Comparison of ENCODE assay signal across 1 cellular context in the genomic region with DNA sequence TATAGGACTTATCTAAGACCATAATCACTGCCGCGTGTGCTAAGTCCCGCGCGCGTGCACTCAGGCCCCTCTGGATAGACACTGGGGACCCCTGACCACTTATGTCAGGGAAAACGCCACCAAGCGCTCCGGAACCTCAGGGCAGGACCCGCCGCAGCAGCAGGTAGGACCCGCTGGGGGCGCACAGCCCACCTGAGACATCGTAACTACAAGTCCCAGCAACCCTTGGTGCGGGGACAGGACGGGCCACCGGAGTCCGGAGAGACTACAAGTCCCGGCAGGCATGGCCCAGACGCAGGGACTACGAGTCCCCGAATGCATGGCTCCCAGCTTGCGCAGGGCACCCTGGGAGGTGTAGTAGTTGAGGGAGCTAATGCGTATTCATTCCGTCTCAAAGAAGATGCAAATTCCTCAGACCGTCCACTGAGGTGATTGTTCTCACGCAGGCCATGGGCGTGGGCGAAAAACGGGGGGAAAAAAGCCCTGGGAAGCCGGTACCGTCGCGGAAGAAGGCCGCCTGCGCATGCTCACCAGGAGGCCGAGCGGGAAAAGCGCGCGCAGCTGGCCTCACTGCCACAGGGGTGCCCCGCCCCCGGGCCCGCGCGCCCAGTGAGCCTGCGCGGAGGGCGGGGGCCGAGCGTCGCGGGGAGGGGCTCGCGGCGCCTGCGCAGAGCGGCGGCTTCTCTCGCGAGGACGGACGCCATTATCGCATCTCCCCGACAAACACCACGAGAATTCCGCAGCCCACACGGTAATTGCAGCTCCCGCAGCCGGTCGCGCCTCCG.
A peak's percentile ranks its signal among the peaks of the same experiment; 100 is the strongest.
TF ChIP-seq lines count a peak whose summit lies in the region.

A gene with protein sequence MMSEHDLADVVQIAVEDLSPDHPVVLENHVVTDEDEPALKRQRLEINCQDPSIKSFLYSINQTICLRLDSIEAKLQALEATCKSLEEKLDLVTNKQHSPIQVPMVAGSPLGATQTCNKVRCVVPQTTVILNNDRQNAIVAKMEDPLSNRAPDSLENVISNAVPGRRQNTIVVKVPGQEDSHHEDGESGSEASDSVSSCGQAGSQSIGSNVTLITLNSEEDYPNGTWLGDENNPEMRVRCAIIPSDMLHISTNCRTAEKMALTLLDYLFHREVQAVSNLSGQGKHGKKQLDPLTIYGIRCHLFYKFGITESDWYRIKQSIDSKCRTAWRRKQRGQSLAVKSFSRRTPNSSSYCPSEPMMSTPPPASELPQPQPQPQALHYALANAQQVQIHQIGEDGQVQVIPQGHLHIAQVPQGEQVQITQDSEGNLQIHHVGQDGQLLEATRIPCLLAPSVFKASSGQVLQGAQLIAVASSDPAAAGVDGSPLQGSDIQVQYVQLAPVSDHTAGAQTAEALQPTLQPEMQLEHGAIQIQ (plus strand): TSS at position 670 of the 785 bp plus-strand sequence. CDS start 23,682 bp downstream, outside the sequence.

TF ChIP-seq in HepG2, 621 proteins besides CTCF, POLR2A, EP300 and RAD21 (continued from another document):
- TF ChIP-seq, protein P1, sequence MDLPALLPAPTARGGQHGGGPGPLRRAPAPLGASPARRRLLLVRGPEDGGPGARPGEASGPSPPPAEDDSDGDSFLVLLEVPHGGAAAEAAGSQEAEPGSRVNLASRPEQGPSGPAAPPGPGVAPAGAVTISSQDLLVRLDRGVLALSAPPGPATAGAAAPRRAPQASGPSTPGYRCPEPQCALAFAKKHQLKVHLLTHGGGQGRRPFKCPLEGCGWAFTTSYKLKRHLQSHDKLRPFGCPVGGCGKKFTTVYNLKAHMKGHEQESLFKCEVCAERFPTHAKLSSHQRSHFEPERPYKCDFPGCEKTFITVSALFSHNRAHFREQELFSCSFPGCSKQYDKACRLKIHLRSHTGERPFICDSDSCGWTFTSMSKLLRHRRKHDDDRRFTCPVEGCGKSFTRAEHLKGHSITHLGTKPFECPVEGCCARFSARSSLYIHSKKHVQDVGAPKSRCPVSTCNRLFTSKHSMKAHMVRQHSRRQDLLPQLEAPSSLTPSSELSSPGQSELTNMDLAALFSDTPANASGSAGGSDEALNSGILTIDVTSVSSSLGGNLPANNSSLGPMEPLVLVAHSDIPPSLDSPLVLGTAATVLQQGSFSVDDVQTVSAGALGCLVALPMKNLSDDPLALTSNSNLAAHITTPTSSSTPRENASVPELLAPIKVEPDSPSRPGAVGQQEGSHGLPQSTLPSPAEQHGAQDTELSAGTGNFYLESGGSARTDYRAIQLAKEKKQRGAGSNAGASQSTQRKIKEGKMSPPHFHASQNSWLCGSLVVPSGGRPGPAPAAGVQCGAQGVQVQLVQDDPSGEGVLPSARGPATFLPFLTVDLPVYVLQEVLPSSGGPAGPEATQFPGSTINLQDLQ (CRISPR knock-in tag; IDR thresholded peaks at IDR 0.05): 0 out of 2 replicates have a peak, but pooled peaks have one; percentile 18
- TF ChIP-seq ARNT2 (CRISPR knock-in tag; IDR thresholded peaks at IDR 0.05; ENCODE audit: low read depth) (peak; percentile 86), HMG20B (CRISPR knock-in tag; conservative IDR thresholded peaks at IDR 0.05) (peak; percentile 50; the same call in 1 of the 2 replicates), FOXK2 (IDR thresholded peaks at IDR 0.05) (peak; percentile 20; the same call in 1 of the 2 replicates), ZNF274 (CRISPR knock-in tag; IDR thresholded peaks at IDR 0.05) (peak; percentile 85), PHB2 (IDR thresholded peaks at IDR 0.05; ENCODE audit: partially characterized antibody) (no peak), ZNF75D (CRISPR knock-in tag; IDR thresholded peaks at IDR 0.05; ENCODE audit: borderline replicate concordance) (no peak), HNRNPUL1 (IDR thresholded peaks at IDR 0.05; ENCODE audit: low read depth, low read length) (no peak), ZNF772 (CRISPR knock-in tag; IDR thresholded peaks at IDR 0.05) (peak; percentile 78; the same call in 1 of the 2 replicates)
- TF ChIP-seq, protein P2, sequence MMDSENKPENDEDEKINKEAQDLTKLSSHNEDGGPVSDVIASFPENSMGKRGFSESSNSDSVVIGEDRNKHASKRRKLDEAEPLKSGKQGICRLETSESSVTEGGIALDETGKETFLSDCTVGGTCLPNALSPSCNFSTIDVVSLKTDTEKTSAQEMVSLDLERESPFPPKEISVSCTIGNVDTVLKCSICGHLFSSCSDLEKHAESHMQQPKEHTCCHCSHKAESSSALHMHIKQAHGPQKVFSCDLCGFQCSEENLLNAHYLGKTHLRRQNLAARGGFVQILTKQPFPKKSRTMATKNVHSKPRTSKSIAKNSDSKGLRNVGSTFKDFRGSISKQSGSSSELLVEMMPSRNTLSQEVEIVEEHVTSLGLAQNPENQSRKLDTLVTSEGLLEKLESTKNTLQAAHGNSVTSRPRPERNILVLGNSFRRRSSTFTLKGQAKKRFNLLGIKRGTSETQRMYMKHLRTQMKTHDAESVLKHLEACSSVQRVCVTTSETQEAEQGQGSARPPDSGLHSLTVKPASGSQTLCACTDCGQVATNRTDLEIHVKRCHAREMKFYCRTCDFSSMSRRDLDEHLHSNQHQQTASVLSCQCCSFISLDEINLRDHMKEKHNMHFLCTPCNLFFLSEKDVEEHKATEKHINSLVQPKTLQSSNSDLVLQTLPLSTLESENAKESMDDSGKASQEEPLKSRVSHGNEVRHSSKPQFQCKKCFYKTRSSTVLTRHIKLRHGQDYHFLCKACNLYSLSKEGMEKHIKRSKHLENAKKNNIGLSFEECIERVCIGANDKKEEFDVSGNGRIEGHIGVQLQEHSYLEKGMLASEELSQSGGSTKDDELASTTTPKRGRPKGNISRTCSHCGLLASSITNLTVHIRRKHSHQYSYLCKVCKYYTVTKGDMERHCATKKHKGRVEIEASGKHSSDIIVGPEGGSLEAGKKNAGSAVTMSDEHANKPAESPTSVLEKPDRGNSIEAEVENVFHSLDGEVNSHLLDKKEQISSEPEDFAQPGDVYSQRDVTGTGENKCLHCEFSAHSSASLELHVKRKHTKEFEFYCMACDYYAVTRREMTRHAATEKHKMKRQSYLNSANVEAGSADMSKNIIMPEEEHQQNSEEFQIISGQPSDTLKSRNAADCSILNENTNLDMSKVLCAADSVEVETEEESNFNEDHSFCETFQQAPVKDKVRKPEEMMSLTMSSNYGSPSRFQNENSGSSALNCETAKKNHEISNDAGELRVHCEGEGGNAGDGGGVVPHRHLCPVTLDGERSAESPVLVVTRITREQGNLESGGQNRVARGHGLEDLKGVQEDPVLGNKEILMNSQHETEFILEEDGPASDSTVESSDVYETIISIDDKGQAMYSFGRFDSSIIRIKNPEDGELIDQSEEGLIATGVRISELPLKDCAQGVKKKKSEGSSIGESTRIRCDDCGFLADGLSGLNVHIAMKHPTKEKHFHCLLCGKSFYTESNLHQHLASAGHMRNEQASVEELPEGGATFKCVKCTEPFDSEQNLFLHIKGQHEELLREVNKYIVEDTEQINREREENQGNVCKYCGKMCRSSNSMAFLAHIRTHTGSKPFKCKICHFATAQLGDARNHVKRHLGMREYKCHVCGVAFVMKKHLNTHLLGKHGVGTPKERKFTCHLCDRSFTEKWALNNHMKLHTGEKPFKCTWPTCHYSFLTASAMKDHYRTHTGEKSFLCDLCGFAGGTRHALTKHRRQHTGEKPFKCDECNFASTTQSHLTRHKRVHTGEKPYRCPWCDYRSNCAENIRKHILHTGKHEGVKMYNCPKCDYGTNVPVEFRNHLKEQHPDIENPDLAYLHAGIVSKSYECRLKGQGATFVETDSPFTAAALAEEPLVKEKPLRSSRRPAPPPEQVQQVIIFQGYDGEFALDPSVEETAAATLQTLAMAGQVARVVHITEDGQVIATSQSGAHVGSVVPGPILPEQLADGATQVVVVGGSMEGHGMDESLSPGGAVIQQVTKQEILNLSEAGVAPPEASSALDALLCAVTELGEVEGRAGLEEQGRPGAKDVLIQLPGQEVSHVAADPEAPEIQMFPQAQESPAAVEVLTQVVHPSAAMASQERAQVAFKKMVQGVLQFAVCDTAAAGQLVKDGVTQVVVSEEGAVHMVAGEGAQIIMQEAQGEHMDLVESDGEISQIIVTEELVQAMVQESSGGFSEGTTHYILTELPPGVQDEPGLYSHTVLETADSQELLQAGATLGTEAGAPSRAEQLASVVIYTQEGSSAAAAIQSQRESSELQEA (CRISPR knock-in tag; IDR thresholded peaks at IDR 0.05; ENCODE audit: not compliant biosample characterization): peak; percentile 69
- TF ChIP-seq, protein P3, sequence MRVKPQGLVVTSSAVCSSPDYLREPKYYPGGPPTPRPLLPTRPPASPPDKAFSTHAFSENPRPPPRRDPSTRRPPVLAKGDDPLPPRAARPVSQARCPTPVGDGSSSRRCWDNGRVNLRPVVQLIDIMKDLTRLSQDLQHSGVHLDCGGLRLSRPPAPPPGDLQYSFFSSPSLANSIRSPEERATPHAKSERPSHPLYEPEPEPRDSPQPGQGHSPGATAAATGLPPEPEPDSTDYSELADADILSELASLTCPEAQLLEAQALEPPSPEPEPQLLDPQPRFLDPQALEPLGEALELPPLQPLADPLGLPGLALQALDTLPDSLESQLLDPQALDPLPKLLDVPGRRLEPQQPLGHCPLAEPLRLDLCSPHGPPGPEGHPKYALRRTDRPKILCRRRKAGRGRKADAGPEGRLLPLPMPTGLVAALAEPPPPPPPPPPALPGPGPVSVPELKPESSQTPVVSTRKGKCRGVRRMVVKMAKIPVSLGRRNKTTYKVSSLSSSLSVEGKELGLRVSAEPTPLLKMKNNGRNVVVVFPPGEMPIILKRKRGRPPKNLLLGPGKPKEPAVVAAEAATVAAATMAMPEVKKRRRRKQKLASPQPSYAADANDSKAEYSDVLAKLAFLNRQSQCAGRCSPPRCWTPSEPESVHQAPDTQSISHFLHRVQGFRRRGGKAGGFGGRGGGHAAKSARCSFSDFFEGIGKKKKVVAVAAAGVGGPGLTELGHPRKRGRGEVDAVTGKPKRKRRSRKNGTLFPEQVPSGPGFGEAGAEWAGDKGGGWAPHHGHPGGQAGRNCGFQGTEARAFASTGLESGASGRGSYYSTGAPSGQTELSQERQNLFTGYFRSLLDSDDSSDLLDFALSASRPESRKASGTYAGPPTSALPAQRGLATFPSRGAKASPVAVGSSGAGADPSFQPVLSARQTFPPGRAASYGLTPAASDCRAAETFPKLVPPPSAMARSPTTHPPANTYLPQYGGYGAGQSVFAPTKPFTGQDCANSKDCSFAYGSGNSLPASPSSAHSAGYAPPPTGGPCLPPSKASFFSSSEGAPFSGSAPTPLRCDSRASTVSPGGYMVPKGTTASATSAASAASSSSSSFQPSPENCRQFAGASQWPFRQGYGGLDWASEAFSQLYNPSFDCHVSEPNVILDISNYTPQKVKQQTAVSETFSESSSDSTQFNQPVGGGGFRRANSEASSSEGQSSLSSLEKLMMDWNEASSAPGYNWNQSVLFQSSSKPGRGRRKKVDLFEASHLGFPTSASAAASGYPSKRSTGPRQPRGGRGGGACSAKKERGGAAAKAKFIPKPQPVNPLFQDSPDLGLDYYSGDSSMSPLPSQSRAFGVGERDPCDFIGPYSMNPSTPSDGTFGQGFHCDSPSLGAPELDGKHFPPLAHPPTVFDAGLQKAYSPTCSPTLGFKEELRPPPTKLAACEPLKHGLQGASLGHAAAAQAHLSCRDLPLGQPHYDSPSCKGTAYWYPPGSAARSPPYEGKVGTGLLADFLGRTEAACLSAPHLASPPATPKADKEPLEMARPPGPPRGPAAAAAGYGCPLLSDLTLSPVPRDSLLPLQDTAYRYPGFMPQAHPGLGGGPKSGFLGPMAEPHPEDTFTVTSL (CRISPR knock-in tag; IDR thresholded peaks at IDR 0.05; ENCODE audit: borderline replicate concordance): no peak
- TF ChIP-seq, protein P4, sequence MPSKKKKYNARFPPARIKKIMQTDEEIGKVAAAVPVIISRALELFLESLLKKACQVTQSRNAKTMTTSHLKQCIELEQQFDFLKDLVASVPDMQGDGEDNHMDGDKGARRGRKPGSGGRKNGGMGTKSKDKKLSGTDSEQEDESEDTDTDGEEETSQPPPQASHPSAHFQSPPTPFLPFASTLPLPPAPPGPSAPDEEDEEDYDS (CRISPR knock-in tag; IDR thresholded peaks at IDR 0.05): peak; percentile 72
TF ChIP-seq in HepG2: peak in this region for 386.
